ENCODE assay signal across 20 cellular contexts in genomic region chr6:5732496-5732895, GRCh38.
A peak's percentile ranks its signal among the peaks of the same experiment; 100 is the strongest.
DNase-seq lines count a peak whose midpoint lies in the region; ATAC-seq and TF ChIP-seq lines count a peak whose summit lies in the region.
"Had no signal": no experiment of that assay in that cellular context is flagged by ENCODE, and none has a peak within 500 bp of the region (broad histone marks: within the 10 kb centered on the region; RNA-seq: fewer than 3 reads in every experiment).

No MANE protein-coding gene starts in this region.

- TF ChIP-seq RAD21 in Ishikawa (IDR thresholded peaks at IDR 0.05; ENCODE audit: low read depth) = no peak

- ATAC-seq in sciatic nerve = peak; percentile 63
- no peak for ATAC-seq in GM19035 (IDR thresholded peaks at IDR 0.05; ENCODE audit: unreplicated experiment)
- ATAC-seq in HG02852 (IDR thresholded peaks at IDR 0.05; ENCODE audit: unreplicated experiment) = no peak
- ATAC-seq: GM12878 had no signal

- peak; percentile 48 for DNase-seq in islet precursor cell
- peak; percentile 71 for DNase-seq in sciatic nerve (ENCODE audit: low spot score)
- no peak for DNase-seq in stimulated activated CD4-positive, alpha-beta T cell treated with anti-CD3 and anti-CD28 coated beads, Interleukin-1b, Interleukin-23, amount 100 ng/mL, for 48 hours
- DNase-seq in NCI-H748 treated with DMSO at 0.1 percent for 48 hours (lab: John Stamatoyannopoulos, UW) = no peak
- DNase-seq: 8988T; ACHN; AML-193; CD4-positive, alpha-beta memory T cell; CD8-positive, alpha-beta memory T cell; COR-L47; DMS 273 treated with DMSO at 0.1 percent for 48 hours; DMS79; DND-41; EL; GDM1 had no signal

- no peak for TF ChIP-seq EP300 in Ishikawa (IDR thresholded peaks at IDR 0.05; ENCODE audit: borderline replicate concordance)

- intact Hi-C loops in sciatic nerve (cut with DNase I) = no loop called here

TF ChIP-seq in Ishikawa, 13 proteins besides CTCF, POLR2A, EP300 and RAD21:
- TF ChIP-seq REST (IDR thresholded peaks at IDR 0.05; ENCODE audit: low read depth) = peak; percentile 53; the same call in 1 of the 2 replicates
- TF ChIP-seq USF1 (IDR thresholded peaks at IDR 0.05) = no peak

TF ChIP-seq in PFSK-1, 5 proteins besides CTCF, POLR2A, EP300 and RAD21:
- no peak for TF ChIP-seq FOXP2 (optimal IDR thresholded peaks at IDR 0.05; ENCODE audit: borderline replicate concordance, extremely low read depth, extremely low read length, insufficient read depth)
- no peak for TF ChIP-seq TAF1 (IDR thresholded peaks at IDR 0.05; ENCODE audit: borderline replicate concordance, insufficient read depth, low read length)
- TF ChIP-seq SIN3A (IDR thresholded peaks at IDR 0.05; ENCODE audit: borderline replicate concordance, insufficient read depth, low read length) = no peak
- peak; percentile 53; a peak in 3 of 4 replicates for TF ChIP-seq REST (IDR thresholded peaks at IDR 0.05; ENCODE audit: insufficient read depth in 1 of 2, low read depth in 2 of 2, low read length in 2 of 2)

Comparison
In these comparisons a context has a peak if more than half of its experiments do, and no peak if none do; other contexts are left out.
1. DNase-seq: peak in islet precursor cell (single experiment) and sciatic nerve (single experiment); none in stimulated activated CD4-positive, alpha-beta T cell treated with anti-CD3 and anti-CD28 coated beads, Interleukin-1b, Interleukin-23, amount 100 ng/mL, for 48 hours (single experiment) and NCI-H748 treated with DMSO at 0.1 percent for 48 hours (single experiment).